25 cellular contexts compared by ENCODE assay signal in genomic region chr1:82395450-82395849, GRCh38.
A peak's percentile ranks its signal among the peaks of the same experiment; 100 is the strongest.
DNase-seq lines count a peak whose midpoint lies in the region; TF ChIP-seq lines count a peak whose summit lies in the region.
"Had no signal": no experiment of that assay in that cellular context is flagged by ENCODE, and none has a peak within 500 bp of the region (broad histone marks: within the 10 kb centered on the region; RNA-seq: fewer than 3 reads in every experiment).

No MANE protein-coding gene starts in this region.

- H3K36me3 ChIP-seq in MM.1S (replicated peaks; ENCODE audit: insufficient read depth, low read length) = no peaks in the 10 kb centered on the region
- no peaks in the 10 kb centered on the region for H3K36me3 ChIP-seq in OCI-LY7 (ENCODE audit: insufficient read depth, low read length)
- H3K36me3 ChIP-seq in tibial artery = no peaks in the 10 kb centered on the region
- H3K36me3 ChIP-seq: heart right ventricle, left ventricle myocardium inferior had no signal

- no TSS peak for BruUV-seq in OCI-LY7 (replicated peaks; lab: Mats Ljungman, UMichigan)

- H3K9me3 ChIP-seq in MM.1S (replicated peaks; ENCODE audit: insufficient read depth, low read length) (no peaks in the 10 kb centered on the region; the same call in 1 of the 2 replicates), OCI-LY7 (ENCODE audit: low read length) (no peaks in the 10 kb centered on the region), tibial artery (no peaks in the 10 kb centered on the region)
- H3K9me3 ChIP-seq: heart right ventricle, left ventricle myocardium inferior, psoas muscle had no signal

- in situ Hi-C loops in GM13976 (cut with MboI; ENCODE audit: low sequenced_read_pairs, unreplicated experiment) = no loop called here

- H2AFZ ChIP-seq in MM.1S (ENCODE audit: low read length) (0 out of 2 replicates have a peak overlapping the region, but pooled peaks have one; percentile 14), OCI-LY7 (ENCODE audit: low read length) (no peak overlapping the region)

- no peak overlapping the region; the same call in 1 of the 2 replicates for H3K9ac ChIP-seq in MM.1S (ENCODE audit: low read length)

- H3K4me2 ChIP-seq in MM.1S (ENCODE audit: low read depth, low read length) (peak overlapping the region; percentile 38; the same call in 1 of the 2 replicates), OCI-LY7 (ENCODE audit: low read length) (peak overlapping the region; percentile 39)

- H3K4me3 Mint-ChIP-seq in immature natural killer cell = no peak overlapping the region
- H3K4me3 Mint-ChIP-seq: activated T-cell treated with anti-CD3 and anti-CD28 coated beads, Interleukin-2, amount 50 U/mL, for 4 hours; nephron progenitor cell; stimulated activated naive CD8-positive, alpha-beta T cell treated with anti-CD3 and anti-CD28 coated beads, Interleukin-15, Interleukin-2, amounts not matched to agents 100 ng/mL and 50 ng/mL, for 24 hours had no signal

- CTCF ChIA-PET in OCI-LY7 (lab: Charles Lee; ENCODE audit: unreplicated experiment) = no interaction called here

- POLR2A ChIA-PET in OCI-LY7 (lab: Charles Lee) = interaction anchor here (0.5 to 0.6 kb wide), 2 partner anchors 341 to 724 kb away, joined by 3 to 6 read pairs; no protein-coding TSS in a partner anchor

- intact Hi-C loops in OCI-LY7 (cut with micrococcal nuclease; ENCODE audit: unreplicated experiment) (no loop called here), tibial artery (cut with DNase I; ENCODE audit: low total_unique reads) (no loop called here)

- DNase-seq in NCI-H2171 treated with DMSO at 0.1 percent for 48 hours (lab: John Stamatoyannopoulos, UW) (peak; percentile 22), NCI-H2171 (lab: John Stamatoyannopoulos, UW) (no peak), MM.1S (peak; percentile 61), OCI-LY7 (ENCODE audit: low spot score) (peak; percentile 77), tibial artery (no peak), immature natural killer cell (no peak), GM13976 (ENCODE audit: low spot score) (no peak), AG08396 (ENCODE audit: low spot score) (no peak)
- DNase-seq: 8988T; activated CD8-positive, alpha-beta memory T cell treated with anti-CD3 and anti-CD28 coated beads for 24 hours; activated naive CD4-positive, alpha-beta T cell treated with anti-CD3 and anti-CD28 coated beads, Interleukin-2, amount 50 U/mL, for 16 hours; activated T-cell treated with anti-CD3 and anti-CD28 coated beads, Interleukin-2, amount 50 U/mL, for 4 hours; anterior cingulate cortex; caudate nucleus; COR-L47; heart right ventricle; left ventricle myocardium inferior; midbrain; NCI-H1048; NCI-H1930; NCI-H446 treated with DMSO at 0.1 percent for 48 hours; nephron progenitor cell; psoas muscle; Right ventricle myocardium superior had no signal

- H3K9me2 ChIP-seq in MM.1S (replicated peaks; ENCODE audit: insufficient read depth, low read length) (no peaks in the 10 kb centered on the region), OCI-LY7 (ENCODE audit: insufficient read depth, low read length) (no peaks in the 10 kb centered on the region)

- H3K4me1 ChIP-seq in MM.1S (ENCODE audit: low read length) (peaks cover 11% of the 10 kb centered on the region), OCI-LY7 (ENCODE audit: insufficient read depth, low read length, poor library complexity, severe bottlenecking) (peaks cover 13% of the 10 kb centered on the region), tibial artery (peaks cover 0 to 19% (median 2%) of the 10 kb centered on the region in 4 donors)
- H3K4me1 ChIP-seq: heart right ventricle, left ventricle myocardium inferior, psoas muscle had no signal

- H3K27ac ChIP-seq in MM.1S (ENCODE audit: low read length) (peak overlapping the region; percentile 29; the same call in 1 of the 2 replicates), OCI-LY7 (ENCODE audit: low read depth, low read length, poor library complexity, severe bottlenecking) (no peak overlapping the region), tibial artery (no peak overlapping the region)
- H3K27ac ChIP-seq: heart right ventricle, left ventricle myocardium inferior, psoas muscle had no signal

- H3K27me3 ChIP-seq in MM.1S (replicated peaks; ENCODE audit: insufficient read depth, low read length) (no peaks in the 10 kb centered on the region), tibial artery (no peaks in the 10 kb centered on the region)
- H3K27me3 ChIP-seq: heart right ventricle had no signal

- H3K27ac Mint-ChIP-seq in immature natural killer cell = no peak overlapping the region
- H3K27ac Mint-ChIP-seq: nephron progenitor cell; stimulated activated naive CD8-positive, alpha-beta T cell treated with anti-CD3 and anti-CD28 coated beads, Interleukin-15, Interleukin-2, amounts not matched to agents 100 ng/mL and 50 ng/mL, for 24 hours had no signal

- H3F3A ChIP-seq in MM.1S (ENCODE audit: insufficient read depth, low read length) = 0 out of 2 replicates have a peak, but pooled peaks cover 11% of the 10 kb centered on the region

- H3K4me3 ChIP-seq in MM.1S (ENCODE audit: low read length) (no peak overlapping the region), OCI-LY7 (ENCODE audit: low read depth, low read length, poor library complexity, severe bottlenecking) (no peak overlapping the region), tibial artery (no peak overlapping the region)
- H3K4me3 ChIP-seq: heart right ventricle, left ventricle myocardium inferior, psoas muscle had no signal

- H3K4me1 Mint-ChIP-seq in immature natural killer cell = no peaks in the 10 kb centered on the region
- H3K4me1 Mint-ChIP-seq: nephron progenitor cell had no signal

- H3K36me3 Mint-ChIP-seq in immature natural killer cell = no peaks in the 10 kb centered on the region

- peaks cover 0 to 4% (median 0%) of the 10 kb centered on the region in 3 donors for H3K27me3 Mint-ChIP-seq in immature natural killer cell (ENCODE audit: low read depth in 3 of 3)
- H3K27me3 Mint-ChIP-seq: stimulated activated naive CD8-positive, alpha-beta T cell treated with anti-CD3 and anti-CD28 coated beads, Interleukin-15, Interleukin-2, amounts not matched to agents 100 ng/mL and 50 ng/mL, for 24 hours had no signal

- no peaks in the 10 kb centered on the region for H3K79me2 ChIP-seq in MM.1S (ENCODE audit: low read length)
- H3K79me2 ChIP-seq in OCI-LY7 (ENCODE audit: insufficient read depth, low read depth, low read length) = no peaks in the 10 kb centered on the region

- H3K9me3 Mint-ChIP-seq in immature natural killer cell = peaks cover 3 to 38% (median 5%) of the 10 kb centered on the region in 6 donors
- H3K9me3 Mint-ChIP-seq: nephron progenitor cell; stimulated activated naive CD8-positive, alpha-beta T cell treated with anti-CD3 and anti-CD28 coated beads, Interleukin-15, Interleukin-2, amounts not matched to agents 100 ng/mL and 50 ng/mL, for 24 hours had no signal

- H4K20me1 ChIP-seq in MM.1S (ENCODE audit: insufficient read depth, low read length) (no peaks in the 10 kb centered on the region), OCI-LY7 (ENCODE audit: insufficient read depth, low read length) (peaks cover 3% of the 10 kb centered on the region; the same call in 1 of the 2 replicates)

- TF ChIP-seq CTCF in MM.1S (IDR thresholded peaks at IDR 0.05; ENCODE audit: low read length) = no peak
- TF ChIP-seq CTCF in OCI-LY7 (conservative IDR thresholded peaks at IDR 0.05; ENCODE audit: low read length) = no peak
- no peak for TF ChIP-seq CTCF in tibial artery (IDR thresholded peaks at IDR 0.05)
- TF ChIP-seq CTCF in GM13976 (IDR thresholded peaks at IDR 0.05; ENCODE audit: borderline replicate concordance, control extremely low read depth, extremely low read depth, insufficient read depth, missing control alignments) = no peak

Comparison
In these comparisons a context has a peak if more than half of its experiments do, and no peak if none do; other contexts are left out.
1. DNase-seq: peak in NCI-H2171 treated with DMSO at 0.1 percent for 48 hours (single experiment), MM.1S (single experiment) and OCI-LY7 (single experiment); none in NCI-H2171 (single experiment), tibial artery (0 of 2), immature natural killer cell (0 of 3), GM13976 (single experiment) and AG08396 (single experiment).